Comparison of ENCODE assay signal across 1 cellular context in the genomic region with DNA sequence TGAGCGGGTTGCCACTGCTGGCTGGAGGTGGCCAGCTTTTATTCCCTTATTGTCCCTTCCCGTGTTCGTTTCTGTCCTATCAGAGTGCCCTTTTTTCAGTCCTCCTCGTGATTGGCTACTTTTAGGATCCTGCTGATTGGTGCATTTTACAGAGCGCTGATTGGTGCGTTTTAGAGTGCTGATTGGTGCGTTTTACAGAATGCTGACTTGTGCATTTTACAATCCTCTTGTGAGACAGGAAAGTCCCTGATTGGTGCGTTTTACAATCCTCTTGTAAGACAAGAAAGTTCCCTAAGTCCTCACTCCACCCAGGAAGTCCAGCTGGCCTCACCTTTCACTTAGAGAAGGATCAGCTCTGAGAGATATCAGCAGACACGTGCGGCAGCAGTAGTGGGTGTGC.
TF ChIP-seq lines count a peak whose summit lies in the region.

No MANE protein-coding gene starts in this region.

TF ChIP-seq in K562, 482 proteins besides CTCF, POLR2A, EP300 and RAD21:
- TF ChIP-seq BCL6 (CRISPR knock-in tag; IDR thresholded peaks at IDR 0.05) (no peak), EWSR1 (IDR thresholded peaks at IDR 0.05; ENCODE audit: borderline replicate concordance, low read depth, partially characterized antibody) (no peak), ZNF316 (IDR thresholded peaks at IDR 0.05) (peak; percentile 92), C11orf30 (IDR thresholded peaks at IDR 0.05; ENCODE audit: low read depth) (peak; percentile 78), SMARCE1 (IDR thresholded peaks at IDR 0.05) (no peak), ZNF263 (CRISPR knock-in tag; IDR thresholded peaks at IDR 0.05; ENCODE audit: borderline replicate concordance) (no peak), NFYB (IDR thresholded peaks at IDR 0.05; ENCODE audit: extremely low read depth, insufficient read length) (peak; percentile 24), MAFK (IDR thresholded peaks at IDR 0.05; ENCODE audit: low read length) (peak; percentile 72), MAFG (tag; conservative IDR thresholded peaks at IDR 0.05) (peak; percentile 70), BRD4 (IDR thresholded peaks at IDR 0.05) (no peak), MAFF (IDR thresholded peaks at IDR 0.05; ENCODE audit: low read length) (peak; percentile 72)
- TF ChIP-seq, protein P1, sequence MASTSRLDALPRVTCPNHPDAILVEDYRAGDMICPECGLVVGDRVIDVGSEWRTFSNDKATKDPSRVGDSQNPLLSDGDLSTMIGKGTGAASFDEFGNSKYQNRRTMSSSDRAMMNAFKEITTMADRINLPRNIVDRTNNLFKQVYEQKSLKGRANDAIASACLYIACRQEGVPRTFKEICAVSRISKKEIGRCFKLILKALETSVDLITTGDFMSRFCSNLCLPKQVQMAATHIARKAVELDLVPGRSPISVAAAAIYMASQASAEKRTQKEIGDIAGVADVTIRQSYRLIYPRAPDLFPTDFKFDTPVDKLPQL (IDR thresholded peaks at IDR 0.05; ENCODE audit: extremely low read depth, insufficient read length), result no peak
